1 cellular context compared by ENCODE assay signal in the genomic region with DNA sequence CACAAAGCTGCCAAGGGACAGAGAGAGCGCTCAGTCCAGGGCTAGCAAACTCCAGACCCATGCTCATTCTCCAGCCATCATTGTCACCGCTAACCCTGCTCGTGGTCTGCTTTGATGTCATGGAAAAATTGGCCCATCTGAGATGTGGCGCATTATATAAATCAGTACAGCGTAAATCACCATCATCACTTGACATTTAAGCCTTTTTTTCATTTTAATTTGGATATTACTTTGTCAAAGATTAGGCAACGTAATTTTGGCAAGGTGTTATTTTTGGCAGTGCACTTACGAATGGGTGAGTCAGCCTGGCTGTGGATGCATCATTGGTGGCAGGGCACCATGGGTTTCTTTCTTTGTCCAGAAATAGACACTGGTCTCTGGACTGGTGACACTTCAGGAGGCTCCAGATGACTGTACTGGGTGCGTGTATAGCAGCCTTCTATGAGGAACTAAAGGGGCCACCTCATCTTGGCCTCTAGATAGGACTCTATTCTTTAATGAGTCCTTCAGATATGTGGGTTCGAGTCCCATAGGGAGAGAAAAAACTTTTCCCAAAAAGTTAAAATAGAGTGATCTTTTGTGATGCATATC.
TF ChIP-seq lines count a peak whose summit lies in the region.

No MANE protein-coding gene starts in this region.

TF ChIP-seq in GM12878, 131 proteins besides CTCF, POLR2A, EP300 and RAD21 (continued from another document):
- TF ChIP-seq SKIL (IDR thresholded peaks at IDR 0.05; ENCODE audit: low read depth, poor library complexity, severe bottlenecking), result peak; percentile 18
- TF ChIP-seq ATF7 (IDR thresholded peaks at IDR 0.05; ENCODE audit: low read depth), result peak; percentile 71
- peak; percentile 73 for TF ChIP-seq BCL11A (IDR thresholded peaks at IDR 0.05; ENCODE audit: low read depth, low read length)
- TF ChIP-seq IRF4 (IDR thresholded peaks at IDR 0.05; ENCODE audit: low read depth, low read length), result peak; percentile 77; the same call in 1 of the 2 replicates
- peak; percentile 74 for TF ChIP-seq ZNF217 (IDR thresholded peaks at IDR 0.05)
- peak; percentile 92 for TF ChIP-seq JUNB (IDR thresholded peaks at IDR 0.05)
- TF ChIP-seq MTA3 (IDR thresholded peaks at IDR 0.05; ENCODE audit: borderline replicate concordance, low read length), result peak; percentile 75; the same call in 1 of the 2 replicates
- peak; percentile 59 for TF ChIP-seq IKZF1 (conservative IDR thresholded peaks at IDR 0.05)
- peak; percentile 92 for TF ChIP-seq EED (IDR thresholded peaks at IDR 0.05; ENCODE audit: low read depth)
- TF ChIP-seq CUX1 (IDR thresholded peaks at IDR 0.05; ENCODE audit: insufficient replicate concordance, low read depth, low read length), result no peak
- no peak for TF ChIP-seq YBX1 (IDR thresholded peaks at IDR 0.05)
- no peak for TF ChIP-seq SIX5 (IDR thresholded peaks at IDR 0.05; ENCODE audit: low read depth, low read length, severe bottlenecking)
- peak in 1 of 2 experiments; percentile 30; a peak in 1 of 4 replicates for TF ChIP-seq BHLHE40 (IDR thresholded peaks at IDR 0.05; ENCODE audit: borderline replicate concordance in 1 of 2, low read depth in 2 of 2, low read length in 1 of 2)
- peak; percentile 49; the same call in 1 of the 2 replicates for TF ChIP-seq DPF2 (IDR thresholded peaks at IDR 0.05)
- TF ChIP-seq MEF2A (IDR thresholded peaks at IDR 0.05; ENCODE audit: insufficient read depth, low read depth, low read length), result peak; percentile 99
- TF ChIP-seq CEBPB (IDR thresholded peaks at IDR 0.05; ENCODE audit: borderline replicate concordance in 1 of 2, low read depth in 2 of 2, low read length in 2 of 2), result peak in 1 of 2 experiments; percentile 50; a peak in 1 of 4 replicates
- TF ChIP-seq RBBP5 (conservative IDR thresholded peaks at IDR 0.05), result no peak
- peak; percentile 94 for TF ChIP-seq ZBED1 (IDR thresholded peaks at IDR 0.05; ENCODE audit: borderline replicate concordance)
- peak in 1 of 2 experiments; percentile 66; a peak in 1 of 4 replicates for TF ChIP-seq ETV6 (conservative IDR thresholded peaks at IDR 0.05 in 1 of 2, IDR thresholded peaks at IDR 0.05 in 1 of 2; ENCODE audit: borderline replicate concordance in 1 of 2, low read depth in 1 of 2)
- peak; percentile 63; the same call in 1 of the 2 replicates for TF ChIP-seq TCF7 (IDR thresholded peaks at IDR 0.05; ENCODE audit: borderline replicate concordance)
- TF ChIP-seq JUND (IDR thresholded peaks at IDR 0.05; ENCODE audit: low read depth, low read length), result 0 out of 2 replicates have a peak, but pooled peaks have one; percentile 51
- TF ChIP-seq CBFB (IDR thresholded peaks at IDR 0.05; ENCODE audit: low read depth), result peak; percentile 33; the same call in 1 of the 2 replicates
- TF ChIP-seq NBN (IDR thresholded peaks at IDR 0.05), result no peak
- TF ChIP-seq CBX5 (IDR thresholded peaks at IDR 0.05; ENCODE audit: low read depth), result peak; percentile 82; the same call in 1 of the 2 replicates
- peak; percentile 90 for TF ChIP-seq CREM (IDR thresholded peaks at IDR 0.05; ENCODE audit: low read depth)
- peak; percentile 47 to 70; a peak in 2 of 4 replicates for TF ChIP-seq IKZF2 (IDR thresholded peaks at IDR 0.05)
- no peak for TF ChIP-seq PAX8 (IDR thresholded peaks at IDR 0.05)
- TF ChIP-seq NFIC (IDR thresholded peaks at IDR 0.05; ENCODE audit: low read depth, low read length), result peak; percentile 93
- no peak for TF ChIP-seq EZH2 (IDR thresholded peaks at IDR 0.05; ENCODE audit: borderline replicate concordance, control insufficient read depth, low read depth, low read length)
- TF ChIP-seq, protein P1, sequence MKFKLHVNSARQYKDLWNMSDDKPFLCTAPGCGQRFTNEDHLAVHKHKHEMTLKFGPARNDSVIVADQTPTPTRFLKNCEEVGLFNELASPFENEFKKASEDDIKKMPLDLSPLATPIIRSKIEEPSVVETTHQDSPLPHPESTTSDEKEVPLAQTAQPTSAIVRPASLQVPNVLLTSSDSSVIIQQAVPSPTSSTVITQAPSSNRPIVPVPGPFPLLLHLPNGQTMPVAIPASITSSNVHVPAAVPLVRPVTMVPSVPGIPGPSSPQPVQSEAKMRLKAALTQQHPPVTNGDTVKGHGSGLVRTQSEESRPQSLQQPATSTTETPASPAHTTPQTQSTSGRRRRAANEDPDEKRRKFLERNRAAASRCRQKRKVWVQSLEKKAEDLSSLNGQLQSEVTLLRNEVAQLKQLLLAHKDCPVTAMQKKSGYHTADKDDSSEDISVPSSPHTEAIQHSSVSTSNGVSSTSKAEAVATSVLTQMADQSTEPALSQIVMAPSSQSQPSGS (IDR thresholded peaks at IDR 0.05; ENCODE audit: low read length), result peak; percentile 85; the same call in 1 of the 2 replicates
- TF ChIP-seq CREB1 (IDR thresholded peaks at IDR 0.05; ENCODE audit: low read depth), result peak; percentile 71
- peak; percentile 94 for TF ChIP-seq MEF2B (IDR thresholded peaks at IDR 0.05; ENCODE audit: partially characterized antibody, poor library complexity, severe bottlenecking)
- peak; percentile 18; the same call in 1 of the 2 replicates for TF ChIP-seq PAX5 (IDR thresholded peaks at IDR 0.05; ENCODE audit: borderline replicate concordance, low read depth, low read length)
- peak; percentile 83 for TF ChIP-seq RUNX3 (IDR thresholded peaks at IDR 0.05; ENCODE audit: low read length)
- TF ChIP-seq BMI1 (IDR thresholded peaks at IDR 0.05; ENCODE audit: borderline replicate concordance), result no peak
- no peak for TF ChIP-seq RELA (IDR thresholded peaks at IDR 0.05; ENCODE audit: borderline replicate concordance, partially characterized antibody)
- 0 out of 4 replicates have a peak, but pooled peaks of 1 of the 2 experiments have one; percentile 40 for TF ChIP-seq SRF (IDR thresholded peaks at IDR 0.05; ENCODE audit: low read depth in 2 of 2, low read length in 2 of 2)
- peak; percentile 60; the same call in 1 of the 2 replicates for TF ChIP-seq TARDBP (IDR thresholded peaks at IDR 0.05; ENCODE audit: borderline replicate concordance)
- peak; percentile 96 for TF ChIP-seq ZBTB33 (IDR thresholded peaks at IDR 0.05)
- TF ChIP-seq, protein P2, sequence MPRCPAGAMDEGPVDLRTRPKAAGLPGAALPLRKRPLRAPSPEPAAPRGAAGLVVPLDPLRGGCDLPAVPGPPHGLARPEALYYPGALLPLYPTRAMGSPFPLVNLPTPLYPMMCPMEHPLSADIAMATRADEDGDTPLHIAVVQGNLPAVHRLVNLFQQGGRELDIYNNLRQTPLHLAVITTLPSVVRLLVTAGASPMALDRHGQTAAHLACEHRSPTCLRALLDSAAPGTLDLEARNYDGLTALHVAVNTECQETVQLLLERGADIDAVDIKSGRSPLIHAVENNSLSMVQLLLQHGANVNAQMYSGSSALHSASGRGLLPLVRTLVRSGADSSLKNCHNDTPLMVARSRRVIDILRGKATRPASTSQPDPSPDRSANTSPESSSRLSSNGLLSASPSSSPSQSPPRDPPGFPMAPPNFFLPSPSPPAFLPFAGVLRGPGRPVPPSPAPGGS (IDR thresholded peaks at IDR 0.05; ENCODE audit: borderline replicate concordance, insufficient read depth, low read depth, low read length, poor library complexity, severe bottlenecking), result peak; percentile 80
- TF ChIP-seq YY1 (IDR thresholded peaks at IDR 0.05; ENCODE audit: low read depth, low read length), result peak; percentile 65; the same call in 1 of the 2 replicates
